ENCODE assay signal across 1 cellular context in genomic region chr16:11283820-11284248, GRCh38.
TF ChIP-seq lines count a peak whose summit lies in the region.

No MANE protein-coding gene starts in this region.

TF ChIP-seq in HepG2, 621 proteins besides CTCF, POLR2A, EP300 and RAD21 (continued from another document and continues in another):
- TF ChIP-seq AKNA (CRISPR knock-in tag; IDR thresholded peaks at IDR 0.05; ENCODE audit: borderline replicate concordance), result no peak
- no peak for TF ChIP-seq HHEX (CRISPR knock-in tag; IDR thresholded peaks at IDR 0.05)
- no peak for TF ChIP-seq PLRG1 (conservative IDR thresholded peaks at IDR 0.05)
- TF ChIP-seq FOXC1 (CRISPR knock-in tag; IDR thresholded peaks at IDR 0.05; ENCODE audit: borderline replicate concordance), result peak; percentile 55; the same call in 1 of the 2 replicates
- no peak for TF ChIP-seq SSRP1 (CRISPR knock-in tag; IDR thresholded peaks at IDR 0.05)
- 0 out of 2 replicates have a peak, but pooled peaks have one; percentile 27 for TF ChIP-seq HDAC1 (CRISPR knock-in tag; IDR thresholded peaks at IDR 0.05)
- TF ChIP-seq ZNF724P (CRISPR knock-in tag; IDR thresholded peaks at IDR 0.05; ENCODE audit: borderline replicate concordance), result no peak
- no peak for TF ChIP-seq CENPT (CRISPR knock-in tag; IDR thresholded peaks at IDR 0.05; ENCODE audit: low read depth)
- TF ChIP-seq SMAD1 (CRISPR knock-in tag; IDR thresholded peaks at IDR 0.05; ENCODE audit: borderline replicate concordance, low read depth), result no peak
- TF ChIP-seq ESRRA (CRISPR knock-in tag; IDR thresholded peaks at IDR 0.05; ENCODE audit: low read depth), result no peak
- TF ChIP-seq KLF6 (CRISPR knock-in tag; IDR thresholded peaks at IDR 0.05), result peak; percentile 56; the same call in 1 of the 2 replicates
- TF ChIP-seq TCF12 (IDR thresholded peaks at IDR 0.05), result no peak
- no peak for TF ChIP-seq TCF12 (CRISPR knock-in tag; IDR thresholded peaks at IDR 0.05)
- TF ChIP-seq ZNF468 (CRISPR knock-in tag; IDR thresholded peaks at IDR 0.05), result 0 out of 2 replicates have a peak, but pooled peaks have one; percentile 61
- no peak for TF ChIP-seq TFE3 (CRISPR knock-in tag; IDR thresholded peaks at IDR 0.05)
- TF ChIP-seq, protein P1, sequence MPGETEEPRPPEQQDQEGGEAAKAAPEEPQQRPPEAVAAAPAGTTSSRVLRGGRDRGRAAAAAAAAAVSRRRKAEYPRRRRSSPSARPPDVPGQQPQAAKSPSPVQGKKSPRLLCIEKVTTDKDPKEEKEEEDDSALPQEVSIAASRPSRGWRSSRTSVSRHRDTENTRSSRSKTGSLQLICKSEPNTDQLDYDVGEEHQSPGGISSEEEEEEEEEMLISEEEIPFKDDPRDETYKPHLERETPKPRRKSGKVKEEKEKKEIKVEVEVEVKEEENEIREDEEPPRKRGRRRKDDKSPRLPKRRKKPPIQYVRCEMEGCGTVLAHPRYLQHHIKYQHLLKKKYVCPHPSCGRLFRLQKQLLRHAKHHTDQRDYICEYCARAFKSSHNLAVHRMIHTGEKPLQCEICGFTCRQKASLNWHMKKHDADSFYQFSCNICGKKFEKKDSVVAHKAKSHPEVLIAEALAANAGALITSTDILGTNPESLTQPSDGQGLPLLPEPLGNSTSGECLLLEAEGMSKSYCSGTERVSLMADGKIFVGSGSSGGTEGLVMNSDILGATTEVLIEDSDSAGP (CRISPR knock-in tag; IDR thresholded peaks at IDR 0.05; ENCODE audit: borderline replicate concordance), result 0 out of 2 replicates have a peak, but pooled peaks have one; percentile 16
- no peak for TF ChIP-seq GPN1 (CRISPR knock-in tag; IDR thresholded peaks at IDR 0.05; ENCODE audit: borderline replicate concordance)
- no peak for TF ChIP-seq PAX8 (CRISPR knock-in tag; IDR thresholded peaks at IDR 0.05; ENCODE audit: borderline replicate concordance)
- TF ChIP-seq ETV5 (CRISPR knock-in tag; IDR thresholded peaks at IDR 0.05; ENCODE audit: borderline replicate concordance), result 0 out of 2 replicates have a peak, but pooled peaks have one; percentile 21
- no peak for TF ChIP-seq IRX3 (CRISPR knock-in tag; IDR thresholded peaks at IDR 0.05; ENCODE audit: borderline replicate concordance, low read depth)
- TF ChIP-seq ZNF788 (CRISPR knock-in tag; IDR thresholded peaks at IDR 0.05; ENCODE audit: borderline replicate concordance), result no peak; the same call in 1 of the 2 replicates
- TF ChIP-seq, protein P2, sequence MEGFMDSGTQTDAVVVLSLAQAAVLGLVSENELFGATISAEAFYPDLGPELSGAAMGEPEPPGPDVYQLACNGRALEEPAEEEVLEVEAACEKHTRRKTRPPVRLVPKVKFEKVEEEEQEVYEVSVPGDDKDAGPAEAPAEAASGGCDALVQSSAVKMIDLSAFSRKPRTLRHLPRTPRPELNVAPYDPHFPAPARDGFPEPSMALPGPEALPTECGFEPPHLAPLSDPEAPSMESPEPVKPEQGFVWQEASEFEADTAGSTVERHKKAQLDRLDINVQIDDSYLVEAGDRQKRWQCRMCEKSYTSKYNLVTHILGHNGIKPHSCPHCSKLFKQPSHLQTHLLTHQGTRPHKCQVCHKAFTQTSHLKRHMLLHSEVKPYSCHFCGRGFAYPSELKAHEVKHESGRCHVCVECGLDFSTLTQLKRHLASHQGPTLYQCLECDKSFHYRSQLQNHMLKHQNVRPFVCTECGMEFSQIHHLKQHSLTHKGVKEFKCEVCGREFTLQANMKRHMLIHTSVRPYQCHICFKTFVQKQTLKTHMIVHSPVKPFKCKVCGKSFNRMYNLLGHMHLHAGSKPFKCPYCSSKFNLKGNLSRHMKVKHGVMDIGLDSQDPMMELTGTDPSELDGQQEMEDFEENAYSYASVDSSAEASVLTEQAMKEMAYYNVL (CRISPR knock-in tag; IDR thresholded peaks at IDR 0.05; ENCODE audit: borderline replicate concordance), result no peak
- 0 out of 2 replicates have a peak, but pooled peaks have one; percentile 26 for TF ChIP-seq ZBTB21 (CRISPR knock-in tag; IDR thresholded peaks at IDR 0.05)
- TF ChIP-seq ZBTB7A (CRISPR knock-in tag; IDR thresholded peaks at IDR 0.05), result no peak; the same call in 1 of the 2 replicates
- no peak for TF ChIP-seq PHF20 (CRISPR knock-in tag; IDR thresholded peaks at IDR 0.05)
- 0 out of 2 replicates have a peak, but pooled peaks have one; percentile 15 for TF ChIP-seq RXRA (CRISPR knock-in tag; IDR thresholded peaks at IDR 0.05)
- no peak for TF ChIP-seq ZNF354B (CRISPR knock-in tag; IDR thresholded peaks at IDR 0.05)
- TF ChIP-seq ZNF615 (CRISPR knock-in tag; IDR thresholded peaks at IDR 0.05; ENCODE audit: borderline replicate concordance), result no peak
- no peak for TF ChIP-seq TAF15 (IDR thresholded peaks at IDR 0.05; ENCODE audit: low read depth, low read length, poor library complexity, severe bottlenecking)
- no peak for TF ChIP-seq ZNF7 (CRISPR knock-in tag; IDR thresholded peaks at IDR 0.05)
- TF ChIP-seq PBX3 (CRISPR knock-in tag; IDR thresholded peaks at IDR 0.05; ENCODE audit: borderline replicate concordance), result no peak
- TF ChIP-seq MED13 (CRISPR knock-in tag; IDR thresholded peaks at IDR 0.05), result no peak
- TF ChIP-seq KLF12 (CRISPR knock-in tag; IDR thresholded peaks at IDR 0.05; ENCODE audit: borderline replicate concordance), result no peak; the same call in 1 of the 2 replicates
- TF ChIP-seq, protein P3, sequence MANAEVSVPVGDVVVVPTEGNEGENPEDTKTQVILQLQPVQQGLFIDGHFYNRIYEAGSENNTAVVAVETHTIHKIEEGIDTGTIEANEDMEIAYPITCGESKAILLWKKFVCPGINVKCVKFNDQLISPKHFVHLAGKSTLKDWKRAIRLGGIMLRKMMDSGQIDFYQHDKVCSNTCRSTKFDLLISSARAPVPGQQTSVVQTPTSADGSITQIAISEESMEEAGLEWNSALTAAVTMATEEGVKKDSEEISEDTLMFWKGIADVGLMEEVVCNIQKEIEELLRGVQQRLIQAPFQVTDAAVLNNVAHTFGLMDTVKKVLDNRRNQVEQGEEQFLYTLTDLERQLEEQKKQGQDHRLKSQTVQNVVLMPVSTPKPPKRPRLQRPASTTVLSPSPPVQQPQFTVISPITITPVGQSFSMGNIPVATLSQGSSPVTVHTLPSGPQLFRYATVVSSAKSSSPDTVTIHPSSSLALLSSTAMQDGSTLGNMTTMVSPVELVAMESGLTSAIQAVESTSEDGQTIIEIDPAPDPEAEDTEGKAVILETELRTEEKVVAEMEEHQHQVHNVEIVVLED (CRISPR knock-in tag; IDR thresholded peaks at IDR 0.05; ENCODE audit: borderline replicate concordance), result no peak
- TF ChIP-seq ZNF143 (CRISPR knock-in tag; IDR thresholded peaks at IDR 0.05), result no peak
- no peak for TF ChIP-seq PAF1 (CRISPR knock-in tag; IDR thresholded peaks at IDR 0.05)
- no peak for TF ChIP-seq ZNF672 (CRISPR knock-in tag; IDR thresholded peaks at IDR 0.05)
- TF ChIP-seq ASH2L (IDR thresholded peaks at IDR 0.05; ENCODE audit: insufficient read length, low read depth, low read length), result no peak
- TF ChIP-seq, protein P4, sequence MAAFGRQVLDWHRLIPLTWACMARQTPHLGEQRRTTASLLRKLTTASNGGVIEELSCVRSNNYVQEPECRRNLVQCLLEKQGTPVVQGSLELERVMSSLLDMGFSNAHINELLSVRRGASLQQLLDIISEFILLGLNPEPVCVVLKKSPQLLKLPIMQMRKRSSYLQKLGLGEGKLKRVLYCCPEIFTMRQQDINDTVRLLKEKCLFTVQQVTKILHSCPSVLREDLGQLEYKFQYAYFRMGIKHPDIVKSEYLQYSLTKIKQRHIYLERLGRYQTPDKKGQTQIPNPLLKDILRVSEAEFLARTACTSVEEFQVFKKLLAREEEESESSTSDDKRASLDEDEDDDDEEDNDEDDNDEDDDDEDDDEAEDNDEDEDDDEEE (CRISPR knock-in tag; IDR thresholded peaks at IDR 0.05), result no peak
- TF ChIP-seq, protein P5, sequence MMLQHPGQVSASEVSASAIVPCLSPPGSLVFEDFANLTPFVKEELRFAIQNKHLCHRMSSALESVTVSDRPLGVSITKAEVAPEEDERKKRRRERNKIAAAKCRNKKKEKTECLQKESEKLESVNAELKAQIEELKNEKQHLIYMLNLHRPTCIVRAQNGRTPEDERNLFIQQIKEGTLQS (CRISPR knock-in tag; IDR thresholded peaks at IDR 0.05), result no peak
- no peak for TF ChIP-seq KMT2B (CRISPR knock-in tag; IDR thresholded peaks at IDR 0.05)
- TF ChIP-seq ZNF558 (CRISPR knock-in tag; IDR thresholded peaks at IDR 0.05; ENCODE audit: borderline replicate concordance), result no peak
- TF ChIP-seq ZNF609 (CRISPR knock-in tag; IDR thresholded peaks at IDR 0.05; ENCODE audit: borderline replicate concordance), result no peak
